23 cellular contexts compared by ENCODE assay signal in the genomic region with DNA sequence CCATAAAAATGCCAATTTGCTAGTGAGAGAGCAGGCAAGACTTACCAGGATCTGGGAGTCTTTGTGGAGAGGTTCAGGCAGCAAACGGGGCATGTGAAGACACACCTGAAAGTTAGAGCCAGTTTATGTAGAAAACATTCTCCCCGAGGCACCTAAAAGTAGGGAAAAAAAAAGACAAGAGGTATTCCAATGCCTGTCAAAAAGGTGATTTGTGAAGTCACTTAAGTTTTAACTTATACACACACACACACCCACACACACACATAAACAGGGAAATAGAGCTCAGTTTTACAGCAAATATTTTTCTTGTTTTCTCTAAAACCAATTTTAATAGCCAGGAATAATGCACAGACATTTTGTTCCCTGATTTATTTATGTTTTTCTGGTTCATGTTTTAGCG. TPM values are rescaled to one million over a fixed set of nuclear protein-coding genes. Genes with fewer than 3 reads are reported as not detected.
DNase-seq lines count a peak whose midpoint lies in the region; ATAC-seq and TF ChIP-seq lines count a peak whose summit lies in the region.
"Had no signal": no experiment of that assay in that cellular context is flagged by ENCODE, and none has a peak within 500 bp of the region (broad histone marks: within the 10 kb centered on the region; RNA-seq: fewer than 3 reads in every experiment).

A gene with protein sequence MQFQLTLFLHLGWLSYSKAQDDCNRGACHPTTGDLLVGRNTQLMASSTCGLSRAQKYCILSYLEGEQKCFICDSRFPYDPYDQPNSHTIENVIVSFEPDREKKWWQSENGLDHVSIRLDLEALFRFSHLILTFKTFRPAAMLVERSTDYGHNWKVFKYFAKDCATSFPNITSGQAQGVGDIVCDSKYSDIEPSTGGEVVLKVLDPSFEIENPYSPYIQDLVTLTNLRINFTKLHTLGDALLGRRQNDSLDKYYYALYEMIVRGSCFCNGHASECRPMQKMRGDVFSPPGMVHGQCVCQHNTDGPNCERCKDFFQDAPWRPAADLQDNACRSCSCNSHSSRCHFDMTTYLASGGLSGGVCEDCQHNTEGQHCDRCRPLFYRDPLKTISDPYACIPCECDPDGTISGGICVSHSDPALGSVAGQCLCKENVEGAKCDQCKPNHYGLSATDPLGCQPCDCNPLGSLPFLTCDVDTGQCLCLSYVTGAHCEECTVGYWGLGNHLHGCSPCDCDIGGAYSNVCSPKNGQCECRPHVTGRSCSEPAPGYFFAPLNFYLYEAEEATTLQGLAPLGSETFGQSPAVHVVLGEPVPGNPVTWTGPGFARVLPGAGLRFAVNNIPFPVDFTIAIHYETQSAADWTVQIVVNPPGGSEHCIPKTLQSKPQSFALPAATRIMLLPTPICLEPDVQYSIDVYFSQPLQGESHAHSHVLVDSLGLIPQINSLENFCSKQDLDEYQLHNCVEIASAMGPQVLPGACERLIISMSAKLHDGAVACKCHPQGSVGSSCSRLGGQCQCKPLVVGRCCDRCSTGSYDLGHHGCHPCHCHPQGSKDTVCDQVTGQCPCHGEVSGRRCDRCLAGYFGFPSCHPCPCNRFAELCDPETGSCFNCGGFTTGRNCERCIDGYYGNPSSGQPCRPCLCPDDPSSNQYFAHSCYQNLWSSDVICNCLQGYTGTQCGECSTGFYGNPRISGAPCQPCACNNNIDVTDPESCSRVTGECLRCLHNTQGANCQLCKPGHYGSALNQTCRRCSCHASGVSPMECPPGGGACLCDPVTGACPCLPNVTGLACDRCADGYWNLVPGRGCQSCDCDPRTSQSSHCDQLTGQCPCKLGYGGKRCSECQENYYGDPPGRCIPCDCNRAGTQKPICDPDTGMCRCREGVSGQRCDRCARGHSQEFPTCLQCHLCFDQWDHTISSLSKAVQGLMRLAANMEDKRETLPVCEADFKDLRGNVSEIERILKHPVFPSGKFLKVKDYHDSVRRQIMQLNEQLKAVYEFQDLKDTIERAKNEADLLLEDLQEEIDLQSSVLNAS (N-terminal part only) (minus strand): TSS at position 101 of the 400 bp plus-strand sequence. CDS start 7,197 bp downstream, outside the sequence.

- H3K27me3 ChIP-seq in GM23338 (ENCODE audit: insufficient read depth) (no peaks in the 10 kb centered on the region), suprapubic skin (no peaks in the 10 kb centered on the region)
- H3K27me3 ChIP-seq: BLaER1 treated with 17β-estradiol and CSF1 and Interleukin-3, amounts not matched to agents 10 nM and 100 nM; MG63; SJCRH30 had no signal

- H3K9me2 ChIP-seq in GM23338 (ENCODE audit: insufficient read depth), result no peaks in the 10 kb centered on the region

- H3K27ac ChIP-seq in GM23338 (ENCODE audit: low read depth), result no peak within 1 kb of the TSS
- H3K27ac ChIP-seq in suprapubic skin, result peak within 1 kb of the TSS; percentile 66
- H3K27ac ChIP-seq: BLaER1 treated with 17β-estradiol and CSF1 and Interleukin-3, amounts not matched to agents 10 nM and 100 nM; SJCRH30 had no signal

- H3K36me3 Mint-ChIP-seq in GM23338 (ENCODE audit: low read depth) (no peaks in the 10 kb centered on the region), chondrocyte (ENCODE audit: low read depth) (no peaks in the 10 kb centered on the region), mesothelial cell of epicardium (peaks cover 5% of the 10 kb centered on the region)

- H3K9me3 Mint-ChIP-seq in GM23338 (no peaks in the 10 kb centered on the region), chondrocyte (ENCODE audit: low read depth) (no peaks in the 10 kb centered on the region), mesothelial cell of epicardium (peaks cover 5% of the 10 kb centered on the region)
- H3K9me3 Mint-ChIP-seq: CD4-positive, alpha-beta T cell had no signal

- 0 out of 2 replicates have a peak within 1 kb of the TSS, but pooled peaks have one; percentile 33 for H2AFZ ChIP-seq in GM23338

- no peaks in the 10 kb centered on the region for H4K20me1 ChIP-seq in GM23338 (replicated peaks; ENCODE audit: insufficient read depth)
- H4K20me1 ChIP-seq: BLaER1 treated with 17β-estradiol and CSF1 and Interleukin-3, amounts not matched to agents 10 nM and 100 nM had no signal

- H3K4me1 Mint-ChIP-seq in GM23338 (peaks cover 4% of the 10 kb centered on the region; the same call in 2 of the 3 replicates), chondrocyte (ENCODE audit: low read depth) (peaks cover 26% of the 10 kb centered on the region), mesothelial cell of epicardium (peaks cover 47% of the 10 kb centered on the region)

- ATAC-seq in GM23338, result no peak
- ATAC-seq in HG02938 (IDR thresholded peaks at IDR 0.05; ENCODE audit: unreplicated experiment), result no peak
- no peak for ATAC-seq in GM21381 (IDR thresholded peaks at IDR 0.05; ENCODE audit: unreplicated experiment)
- ATAC-seq: HCT116 had no signal

- 64% methylated on average over 3 of the region's 3 CpGs for WGBS in suprapubic skin

- no peak for TF ChIP-seq EP300 in suprapubic skin (IDR thresholded peaks at IDR 0.05)

- H3K27me3 Mint-ChIP-seq in GM23338 (ENCODE audit: insufficient read depth, low read depth, poor library complexity), result no peaks in the 10 kb centered on the region
- H3K27me3 Mint-ChIP-seq in chondrocyte (ENCODE audit: low read depth), result no peaks in the 10 kb centered on the region
- H3K27me3 Mint-ChIP-seq in mesothelial cell of epicardium (ENCODE audit: low read depth), result no peaks in the 10 kb centered on the region
- H3K27me3 Mint-ChIP-seq: CD4-positive, alpha-beta T cell had no signal

- H3K4me1 ChIP-seq in GM23338 (ENCODE audit: insufficient read depth) (no peaks in the 10 kb centered on the region), suprapubic skin (peaks cover 3% of the 10 kb centered on the region)

- no peak within 1 kb of the TSS for H3K4me2 ChIP-seq in GM23338
- H3K4me2 ChIP-seq: BLaER1 treated with 17β-estradiol and CSF1 and Interleukin-3, amounts not matched to agents 10 nM and 100 nM had no signal

- H3K36me3 ChIP-seq in GM23338 (ENCODE audit: insufficient read depth) (no peaks in the 10 kb centered on the region), suprapubic skin (no peaks in the 10 kb centered on the region)
- H3K36me3 ChIP-seq: BLaER1 treated with 17β-estradiol and CSF1 and Interleukin-3, amounts not matched to agents 10 nM and 100 nM; MG63; SJCRH30 had no signal

- H3K9me3 ChIP-seq in suprapubic skin, result no peaks in the 10 kb centered on the region
- H3K9me3 ChIP-seq: BLaER1 treated with 17β-estradiol and CSF1 and Interleukin-3, amounts not matched to agents 10 nM and 100 nM; MG63 had no signal

- H3F3A ChIP-seq in GM23338 (replicated peaks; ENCODE audit: low read depth), result no peaks in the 10 kb centered on the region

- DNase-seq in GM23338 (ENCODE audit: low spot score) (no peak), chondrocyte (ENCODE audit: low spot score) (no peak), mesothelial cell of epicardium (ENCODE audit: low spot score in 2 of 2, unreplicated experiment in 2 of 2) (no peak), suprapubic skin (ENCODE audit: low spot score in 2 of 2) (no peak), GM13977 (ENCODE audit: low spot score) (no peak)
- DNase-seq: AML-193; CD4-positive, alpha-beta T cell; DMS53; KG1; MG63; NCI-H1105 treated with DMSO at 0.1 percent for 48 hours; NCI-H146; NCI-H1930; NCI-H446; NCI-H524 treated with DMSO at 0.1 percent for 48 hours; NCI-H774; SJCRH30 had no signal

- H3K4me3 ChIP-seq in GM23338 (no peak within 1 kb of the TSS), suprapubic skin (peak within 1 kb of the TSS; percentile 32)
- H3K4me3 ChIP-seq: BLaER1 treated with 17β-estradiol and CSF1 and Interleukin-3, amounts not matched to agents 10 nM and 100 nM; MG63; SJCRH30 had no signal

- no peak within 1 kb of the TSS for H3K27ac Mint-ChIP-seq in GM23338
- peak within 1 kb of the TSS; percentile 86 for H3K27ac Mint-ChIP-seq in chondrocyte (ENCODE audit: unreplicated experiment)
- H3K27ac Mint-ChIP-seq in mesothelial cell of epicardium, result peak within 1 kb of the TSS; percentile 80
- H3K27ac Mint-ChIP-seq: CD4-positive, alpha-beta T cell had no signal

- no peaks in the 10 kb centered on the region for H3K79me2 ChIP-seq in GM23338 (replicated peaks; ENCODE audit: insufficient read depth)

- TF ChIP-seq POLR2A in suprapubic skin (IDR thresholded peaks at IDR 0.05), result no peak

- in situ Hi-C loops in GM13977 (cut with MboI; ENCODE audit: low pct_unique_long_range_greater_than_20kb, low sequenced_read_pairs, unreplicated experiment), result no loop called here

- TF ChIP-seq CTCF in GM23338 (conservative IDR thresholded peaks at IDR 0.05; ENCODE audit: low read depth in 2 of 2) (no peak), chondrocyte (IDR thresholded peaks at IDR 0.05) (no peak), mesothelial cell of epicardium (IDR thresholded peaks at IDR 0.05; ENCODE audit: unreplicated experiment) (no peak), suprapubic skin (IDR thresholded peaks at IDR 0.05) (no peak), GM13977 (IDR thresholded peaks at IDR 0.05; ENCODE audit: extremely low read depth, insufficient read depth, missing control alignments) (no peak)

- H3K4me3 Mint-ChIP-seq in GM23338 (no peak within 1 kb of the TSS), chondrocyte (ENCODE audit: unreplicated experiment) (no peak within 1 kb of the TSS), mesothelial cell of epicardium (peak within 1 kb of the TSS; percentile 49)
- H3K4me3 Mint-ChIP-seq: CD4-positive, alpha-beta T cell had no signal

TF ChIP-seq in GM23338, 12 proteins besides CTCF, POLR2A, EP300 and RAD21:
- TF ChIP-seq JUNB (IDR thresholded peaks at IDR 0.05; ENCODE audit: unreplicated experiment) (no peak), EZH2phosphoT487 (IDR thresholded peaks at IDR 0.05; ENCODE audit: unreplicated experiment) (no peak)

RNA-seq across cellular contexts. Expression of the gene that starts here (rescaled TPM):
- total RNA-seq in GM23338 (2014; rRNA removed; shearing (Covaris generic)), result not detected in 2 replicates
- not detected in 2 replicates for polyA plus RNA-seq in GM23338 (2016; fragmentation: Nextera tagmentation; extraction: Ambion mirVana)
- total RNA-seq in chondrocyte (0.15 TPM in 1 of 3 replicates, not detected in the others), mesothelial cell of epicardium (16.8 to 21.0 TPM (median 18.3 TPM) in 3 replicates), suprapubic skin (100 to 1,000 TPM; 212 to 642 (median 282) TPM)
- total RNA-seq: Daoy, G401, SJCRH30 had no signal

Comparison
In these comparisons a context has a peak if more than half of its experiments do, and no peak if none do; other contexts are left out.
1. RNA of the gene that starts here (total RNA-seq): 212 to 642 TPM in suprapubic skin and 16.8 to 21.0 TPM in mesothelial cell of epicardium; 0.15 TPM in chondrocyte and not detected in GM23338; every median in the first group is over 10 times any median in the second.